In genomic region chr6:32178547-32179440, GRCh38 we compare ENCODE assay signal across 1 cellular context.
TF ChIP-seq lines count a peak whose summit lies in the region.

No MANE protein-coding gene starts in this region.

TF ChIP-seq in HepG2, 621 proteins besides CTCF, POLR2A, EP300 and RAD21 (continued from another document and continues in another):
- no peak for TF ChIP-seq KAT2B (IDR thresholded peaks at IDR 0.05; ENCODE audit: borderline replicate concordance, low read depth, low read length)
- no peak for TF ChIP-seq ZNF761 (CRISPR knock-in tag; conservative IDR thresholded peaks at IDR 0.05)
- no peak for TF ChIP-seq SP2 (CRISPR knock-in tag; IDR thresholded peaks at IDR 0.05)
- TF ChIP-seq ZNF275 (CRISPR knock-in tag; IDR thresholded peaks at IDR 0.05; ENCODE audit: borderline replicate concordance): no peak
- no peak for TF ChIP-seq ZBTB40 (IDR thresholded peaks at IDR 0.05)
- TF ChIP-seq ZBTB40 (CRISPR knock-in tag; IDR thresholded peaks at IDR 0.05): no peak; the same call in 1 of the 2 replicates
- no peak for TF ChIP-seq FOXO4 (CRISPR knock-in tag; conservative IDR thresholded peaks at IDR 0.05)
- no peak for TF ChIP-seq SNAPC5 (CRISPR knock-in tag; IDR thresholded peaks at IDR 0.05; ENCODE audit: borderline replicate concordance)
- TF ChIP-seq MED8 (CRISPR knock-in tag; IDR thresholded peaks at IDR 0.05; ENCODE audit: insufficient replicate concordance): no peak
- TF ChIP-seq ZNF652 (CRISPR knock-in tag; IDR thresholded peaks at IDR 0.05; ENCODE audit: borderline replicate concordance, low read depth): no peak
- TF ChIP-seq PCBP1 (IDR thresholded peaks at IDR 0.05; ENCODE audit: borderline replicate concordance, low read depth, low read length): no peak
- no peak for TF ChIP-seq ZNF34 (CRISPR knock-in tag; IDR thresholded peaks at IDR 0.05; ENCODE audit: borderline replicate concordance)
- TF ChIP-seq ZNF441 (CRISPR knock-in tag; IDR thresholded peaks at IDR 0.05; ENCODE audit: borderline replicate concordance): no peak; the same call in 1 of the 2 replicates
- peak; percentile 34; the same call in 1 of the 2 replicates for TF ChIP-seq SIN3A (IDR thresholded peaks at IDR 0.05; ENCODE audit: borderline replicate concordance, low read depth, low read length)
- TF ChIP-seq SMC3 (IDR thresholded peaks at IDR 0.05; ENCODE audit: low read length): no peak
- TF ChIP-seq ZBTB20 (CRISPR knock-in tag; IDR thresholded peaks at IDR 0.05; ENCODE audit: borderline replicate concordance, low read depth): no peak; the same call in 1 of the 2 replicates
- peak; percentile 64; the same call in 1 of the 2 replicates for TF ChIP-seq SIN3B (IDR thresholded peaks at IDR 0.05; ENCODE audit: low read length)
- no peak for TF ChIP-seq ZNF460 (CRISPR knock-in tag; IDR thresholded peaks at IDR 0.05; ENCODE audit: borderline replicate concordance)
- TF ChIP-seq ZSCAN9 (CRISPR knock-in tag; IDR thresholded peaks at IDR 0.05; ENCODE audit: borderline replicate concordance): no peak
- no peak for TF ChIP-seq CC2D1A (CRISPR knock-in tag; IDR thresholded peaks at IDR 0.05)
- TF ChIP-seq JUND (CRISPR knock-in tag; IDR thresholded peaks at IDR 0.05): no peak
- TF ChIP-seq AKAP8 (CRISPR knock-in tag; IDR thresholded peaks at IDR 0.05): 0 out of 2 replicates have a peak, but pooled peaks have one; percentile 27
- TF ChIP-seq HES4 (CRISPR knock-in tag; IDR thresholded peaks at IDR 0.05; ENCODE audit: borderline replicate concordance): no peak
- no peak for TF ChIP-seq HNRNPH1 (optimal IDR thresholded peaks at IDR 0.05; ENCODE audit: low read depth, low read length)
- no peak for TF ChIP-seq BATF2 (CRISPR knock-in tag; IDR thresholded peaks at IDR 0.05)
- TF ChIP-seq FOSL2 (CRISPR knock-in tag; IDR thresholded peaks at IDR 0.05): 0 out of 2 replicates have a peak, but pooled peaks have one; percentile 5
- TF ChIP-seq ZBTB10 (CRISPR knock-in tag; IDR thresholded peaks at IDR 0.05; ENCODE audit: borderline replicate concordance): peak; percentile 28; the same call in 1 of the 2 replicates
- TF ChIP-seq NR2F6 (IDR thresholded peaks at IDR 0.05): no peak
- TF ChIP-seq NR2F6 (CRISPR knock-in tag; IDR thresholded peaks at IDR 0.05): no peak
- no peak for TF ChIP-seq SKI (IDR thresholded peaks at IDR 0.05; ENCODE audit: partially characterized antibody)
- TF ChIP-seq ZSCAN21 (CRISPR knock-in tag; IDR thresholded peaks at IDR 0.05; ENCODE audit: borderline replicate concordance): peak; percentile 30; the same call in 1 of the 2 replicates
- no peak for TF ChIP-seq ZBTB3 (CRISPR knock-in tag; IDR thresholded peaks at IDR 0.05; ENCODE audit: borderline replicate concordance, low read depth)
- TF ChIP-seq ZFP91 (CRISPR knock-in tag; IDR thresholded peaks at IDR 0.05; ENCODE audit: borderline replicate concordance): no peak
- no peak for TF ChIP-seq KLF12 (CRISPR knock-in tag; IDR thresholded peaks at IDR 0.05; ENCODE audit: borderline replicate concordance)
- no peak for TF ChIP-seq PREB (CRISPR knock-in tag; IDR thresholded peaks at IDR 0.05)
- TF ChIP-seq BCL3 (CRISPR knock-in tag; IDR thresholded peaks at IDR 0.05): no peak
- TF ChIP-seq PHF8 (CRISPR knock-in tag; IDR thresholded peaks at IDR 0.05): peak; percentile 34
- no peak for TF ChIP-seq EED (CRISPR knock-in tag; IDR thresholded peaks at IDR 0.05)
- no peak for TF ChIP-seq MATR3 (CRISPR knock-in tag; IDR thresholded peaks at IDR 0.05)
- TF ChIP-seq CERS6 (CRISPR knock-in tag; IDR thresholded peaks at IDR 0.05): no peak
- TF ChIP-seq ZSCAN12 (CRISPR knock-in tag; IDR thresholded peaks at IDR 0.05): no peak
- TF ChIP-seq ZNF253 (CRISPR knock-in tag; IDR thresholded peaks at IDR 0.05; ENCODE audit: borderline replicate concordance): no peak
- no peak for TF ChIP-seq SP1 (IDR thresholded peaks at IDR 0.05)
- no peak for TF ChIP-seq SP1 (CRISPR knock-in tag; IDR thresholded peaks at IDR 0.05)
